In genomic region chr22:30230787-30231461, GRCh38 we compare ENCODE assay signal across 1 cellular context.
TF ChIP-seq lines count a peak whose summit lies in the region.

No MANE protein-coding gene starts in this region.

TF ChIP-seq in K562, 482 proteins besides CTCF, POLR2A, EP300 and RAD21 (continued from another document):
- TF ChIP-seq, protein P1, sequence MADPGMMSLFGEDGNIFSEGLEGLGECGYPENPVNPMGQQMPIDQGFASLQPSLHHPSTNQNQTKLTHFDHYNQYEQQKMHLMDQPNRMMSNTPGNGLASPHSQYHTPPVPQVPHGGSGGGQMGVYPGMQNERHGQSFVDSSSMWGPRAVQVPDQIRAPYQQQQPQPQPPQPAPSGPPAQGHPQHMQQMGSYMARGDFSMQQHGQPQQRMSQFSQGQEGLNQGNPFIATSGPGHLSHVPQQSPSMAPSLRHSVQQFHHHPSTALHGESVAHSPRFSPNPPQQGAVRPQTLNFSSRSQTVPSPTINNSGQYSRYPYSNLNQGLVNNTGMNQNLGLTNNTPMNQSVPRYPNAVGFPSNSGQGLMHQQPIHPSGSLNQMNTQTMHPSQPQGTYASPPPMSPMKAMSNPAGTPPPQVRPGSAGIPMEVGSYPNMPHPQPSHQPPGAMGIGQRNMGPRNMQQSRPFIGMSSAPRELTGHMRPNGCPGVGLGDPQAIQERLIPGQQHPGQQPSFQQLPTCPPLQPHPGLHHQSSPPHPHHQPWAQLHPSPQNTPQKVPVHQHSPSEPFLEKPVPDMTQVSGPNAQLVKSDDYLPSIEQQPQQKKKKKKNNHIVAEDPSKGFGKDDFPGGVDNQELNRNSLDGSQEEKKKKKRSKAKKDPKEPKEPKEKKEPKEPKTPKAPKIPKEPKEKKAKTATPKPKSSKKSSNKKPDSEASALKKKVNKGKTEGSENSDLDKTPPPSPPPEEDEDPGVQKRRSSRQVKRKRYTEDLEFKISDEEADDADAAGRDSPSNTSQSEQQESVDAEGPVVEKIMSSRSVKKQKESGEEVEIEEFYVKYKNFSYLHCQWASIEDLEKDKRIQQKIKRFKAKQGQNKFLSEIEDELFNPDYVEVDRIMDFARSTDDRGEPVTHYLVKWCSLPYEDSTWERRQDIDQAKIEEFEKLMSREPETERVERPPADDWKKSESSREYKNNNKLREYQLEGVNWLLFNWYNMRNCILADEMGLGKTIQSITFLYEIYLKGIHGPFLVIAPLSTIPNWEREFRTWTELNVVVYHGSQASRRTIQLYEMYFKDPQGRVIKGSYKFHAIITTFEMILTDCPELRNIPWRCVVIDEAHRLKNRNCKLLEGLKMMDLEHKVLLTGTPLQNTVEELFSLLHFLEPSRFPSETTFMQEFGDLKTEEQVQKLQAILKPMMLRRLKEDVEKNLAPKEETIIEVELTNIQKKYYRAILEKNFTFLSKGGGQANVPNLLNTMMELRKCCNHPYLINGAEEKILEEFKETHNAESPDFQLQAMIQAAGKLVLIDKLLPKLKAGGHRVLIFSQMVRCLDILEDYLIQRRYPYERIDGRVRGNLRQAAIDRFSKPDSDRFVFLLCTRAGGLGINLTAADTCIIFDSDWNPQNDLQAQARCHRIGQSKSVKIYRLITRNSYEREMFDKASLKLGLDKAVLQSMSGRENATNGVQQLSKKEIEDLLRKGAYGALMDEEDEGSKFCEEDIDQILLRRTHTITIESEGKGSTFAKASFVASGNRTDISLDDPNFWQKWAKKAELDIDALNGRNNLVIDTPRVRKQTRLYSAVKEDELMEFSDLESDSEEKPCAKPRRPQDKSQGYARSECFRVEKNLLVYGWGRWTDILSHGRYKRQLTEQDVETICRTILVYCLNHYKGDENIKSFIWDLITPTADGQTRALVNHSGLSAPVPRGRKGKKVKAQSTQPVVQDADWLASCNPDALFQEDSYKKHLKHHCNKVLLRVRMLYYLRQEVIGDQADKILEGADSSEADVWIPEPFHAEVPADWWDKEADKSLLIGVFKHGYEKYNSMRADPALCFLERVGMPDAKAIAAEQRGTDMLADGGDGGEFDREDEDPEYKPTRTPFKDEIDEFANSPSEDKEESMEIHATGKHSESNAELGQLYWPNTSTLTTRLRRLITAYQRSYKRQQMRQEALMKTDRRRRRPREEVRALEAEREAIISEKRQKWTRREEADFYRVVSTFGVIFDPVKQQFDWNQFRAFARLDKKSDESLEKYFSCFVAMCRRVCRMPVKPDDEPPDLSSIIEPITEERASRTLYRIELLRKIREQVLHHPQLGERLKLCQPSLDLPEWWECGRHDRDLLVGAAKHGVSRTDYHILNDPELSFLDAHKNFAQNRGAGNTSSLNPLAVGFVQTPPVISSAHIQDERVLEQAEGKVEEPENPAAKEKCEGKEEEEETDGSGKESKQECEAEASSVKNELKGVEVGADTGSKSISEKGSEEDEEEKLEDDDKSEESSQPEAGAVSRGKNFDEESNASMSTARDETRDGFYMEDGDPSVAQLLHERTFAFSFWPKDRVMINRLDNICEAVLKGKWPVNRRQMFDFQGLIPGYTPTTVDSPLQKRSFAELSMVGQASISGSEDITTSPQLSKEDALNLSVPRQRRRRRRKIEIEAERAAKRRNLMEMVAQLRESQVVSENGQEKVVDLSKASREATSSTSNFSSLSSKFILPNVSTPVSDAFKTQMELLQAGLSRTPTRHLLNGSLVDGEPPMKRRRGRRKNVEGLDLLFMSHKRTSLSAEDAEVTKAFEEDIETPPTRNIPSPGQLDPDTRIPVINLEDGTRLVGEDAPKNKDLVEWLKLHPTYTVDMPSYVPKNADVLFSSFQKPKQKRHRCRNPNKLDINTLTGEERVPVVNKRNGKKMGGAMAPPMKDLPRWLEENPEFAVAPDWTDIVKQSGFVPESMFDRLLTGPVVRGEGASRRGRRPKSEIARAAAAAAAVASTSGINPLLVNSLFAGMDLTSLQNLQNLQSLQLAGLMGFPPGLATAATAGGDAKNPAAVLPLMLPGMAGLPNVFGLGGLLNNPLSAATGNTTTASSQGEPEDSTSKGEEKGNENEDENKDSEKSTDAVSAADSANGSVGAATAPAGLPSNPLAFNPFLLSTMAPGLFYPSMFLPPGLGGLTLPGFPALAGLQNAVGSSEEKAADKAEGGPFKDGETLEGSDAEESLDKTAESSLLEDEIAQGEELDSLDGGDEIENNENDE (IDR thresholded peaks at IDR 0.05; ENCODE audit: low read depth, low read length): no peak
- TF ChIP-seq ZNF785 (CRISPR knock-in tag; IDR thresholded peaks at IDR 0.05): no peak
- TF ChIP-seq GTF2B (IDR thresholded peaks at IDR 0.05; ENCODE audit: extremely low read depth, insufficient read length): peak; percentile 74
- TF ChIP-seq PHF21A (IDR thresholded peaks at IDR 0.05; ENCODE audit: borderline replicate concordance, low read depth): no peak
- TF ChIP-seq NELFE (IDR thresholded peaks at IDR 0.05; ENCODE audit: insufficient read depth, insufficient read length): no peak
- no peak for TF ChIP-seq TAL1 (IDR thresholded peaks at IDR 0.05)
- TF ChIP-seq TGIF2 (CRISPR knock-in tag; IDR thresholded peaks at IDR 0.05): no peak
- no peak for TF ChIP-seq BCOR (IDR thresholded peaks at IDR 0.05)
- no peak for TF ChIP-seq TEAD1 (CRISPR knock-in tag; IDR thresholded peaks at IDR 0.05)
- TF ChIP-seq, protein P2, sequence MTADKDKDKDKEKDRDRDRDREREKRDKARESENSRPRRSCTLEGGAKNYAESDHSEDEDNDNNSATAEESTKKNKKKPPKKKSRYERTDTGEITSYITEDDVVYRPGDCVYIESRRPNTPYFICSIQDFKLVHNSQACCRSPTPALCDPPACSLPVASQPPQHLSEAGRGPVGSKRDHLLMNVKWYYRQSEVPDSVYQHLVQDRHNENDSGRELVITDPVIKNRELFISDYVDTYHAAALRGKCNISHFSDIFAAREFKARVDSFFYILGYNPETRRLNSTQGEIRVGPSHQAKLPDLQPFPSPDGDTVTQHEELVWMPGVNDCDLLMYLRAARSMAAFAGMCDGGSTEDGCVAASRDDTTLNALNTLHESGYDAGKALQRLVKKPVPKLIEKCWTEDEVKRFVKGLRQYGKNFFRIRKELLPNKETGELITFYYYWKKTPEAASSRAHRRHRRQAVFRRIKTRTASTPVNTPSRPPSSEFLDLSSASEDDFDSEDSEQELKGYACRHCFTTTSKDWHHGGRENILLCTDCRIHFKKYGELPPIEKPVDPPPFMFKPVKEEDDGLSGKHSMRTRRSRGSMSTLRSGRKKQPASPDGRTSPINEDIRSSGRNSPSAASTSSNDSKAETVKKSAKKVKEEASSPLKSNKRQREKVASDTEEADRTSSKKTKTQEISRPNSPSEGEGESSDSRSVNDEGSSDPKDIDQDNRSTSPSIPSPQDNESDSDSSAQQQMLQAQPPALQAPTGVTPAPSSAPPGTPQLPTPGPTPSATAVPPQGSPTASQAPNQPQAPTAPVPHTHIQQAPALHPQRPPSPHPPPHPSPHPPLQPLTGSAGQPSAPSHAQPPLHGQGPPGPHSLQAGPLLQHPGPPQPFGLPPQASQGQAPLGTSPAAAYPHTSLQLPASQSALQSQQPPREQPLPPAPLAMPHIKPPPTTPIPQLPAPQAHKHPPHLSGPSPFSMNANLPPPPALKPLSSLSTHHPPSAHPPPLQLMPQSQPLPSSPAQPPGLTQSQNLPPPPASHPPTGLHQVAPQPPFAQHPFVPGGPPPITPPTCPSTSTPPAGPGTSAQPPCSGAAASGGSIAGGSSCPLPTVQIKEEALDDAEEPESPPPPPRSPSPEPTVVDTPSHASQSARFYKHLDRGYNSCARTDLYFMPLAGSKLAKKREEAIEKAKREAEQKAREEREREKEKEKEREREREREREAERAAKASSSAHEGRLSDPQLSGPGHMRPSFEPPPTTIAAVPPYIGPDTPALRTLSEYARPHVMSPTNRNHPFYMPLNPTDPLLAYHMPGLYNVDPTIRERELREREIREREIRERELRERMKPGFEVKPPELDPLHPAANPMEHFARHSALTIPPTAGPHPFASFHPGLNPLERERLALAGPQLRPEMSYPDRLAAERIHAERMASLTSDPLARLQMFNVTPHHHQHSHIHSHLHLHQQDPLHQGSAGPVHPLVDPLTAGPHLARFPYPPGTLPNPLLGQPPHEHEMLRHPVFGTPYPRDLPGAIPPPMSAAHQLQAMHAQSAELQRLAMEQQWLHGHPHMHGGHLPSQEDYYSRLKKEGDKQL (CRISPR knock-in tag; IDR thresholded peaks at IDR 0.05; ENCODE audit: borderline replicate concordance): no peak
- TF ChIP-seq ZNF699 (CRISPR knock-in tag; IDR thresholded peaks at IDR 0.05; ENCODE audit: insufficient replicate concordance): no peak
- TF ChIP-seq RCOR1 (IDR thresholded peaks at IDR 0.05; ENCODE audit: borderline replicate concordance in 1 of 2, low read depth in 2 of 2, low read length in 2 of 2): no peak
